In genomic region chr20:56392282-56393132, GRCh38 we compare ENCODE assay signal across 1 cellular context.
TF ChIP-seq lines count a peak whose summit lies in the region.

CSTF1 (plus strand) TSS chr20:56392645; CDS start chr20:56395553, 2,908 bp downstream.

TF ChIP-seq in K562, 482 proteins besides CTCF, POLR2A, EP300 and RAD21 (continued from another document and continues in another):
- TF ChIP-seq, protein P1, sequence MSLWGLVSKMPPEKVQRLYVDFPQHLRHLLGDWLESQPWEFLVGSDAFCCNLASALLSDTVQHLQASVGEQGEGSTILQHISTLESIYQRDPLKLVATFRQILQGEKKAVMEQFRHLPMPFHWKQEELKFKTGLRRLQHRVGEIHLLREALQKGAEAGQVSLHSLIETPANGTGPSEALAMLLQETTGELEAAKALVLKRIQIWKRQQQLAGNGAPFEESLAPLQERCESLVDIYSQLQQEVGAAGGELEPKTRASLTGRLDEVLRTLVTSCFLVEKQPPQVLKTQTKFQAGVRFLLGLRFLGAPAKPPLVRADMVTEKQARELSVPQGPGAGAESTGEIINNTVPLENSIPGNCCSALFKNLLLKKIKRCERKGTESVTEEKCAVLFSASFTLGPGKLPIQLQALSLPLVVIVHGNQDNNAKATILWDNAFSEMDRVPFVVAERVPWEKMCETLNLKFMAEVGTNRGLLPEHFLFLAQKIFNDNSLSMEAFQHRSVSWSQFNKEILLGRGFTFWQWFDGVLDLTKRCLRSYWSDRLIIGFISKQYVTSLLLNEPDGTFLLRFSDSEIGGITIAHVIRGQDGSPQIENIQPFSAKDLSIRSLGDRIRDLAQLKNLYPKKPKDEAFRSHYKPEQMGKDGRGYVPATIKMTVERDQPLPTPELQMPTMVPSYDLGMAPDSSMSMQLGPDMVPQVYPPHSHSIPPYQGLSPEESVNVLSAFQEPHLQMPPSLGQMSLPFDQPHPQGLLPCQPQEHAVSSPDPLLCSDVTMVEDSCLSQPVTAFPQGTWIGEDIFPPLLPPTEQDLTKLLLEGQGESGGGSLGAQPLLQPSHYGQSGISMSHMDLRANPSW (CRISPR knock-in tag; IDR thresholded peaks at IDR 0.05), result no peak
- no peak for TF ChIP-seq KDM1A (IDR thresholded peaks at IDR 0.05)
- TF ChIP-seq, protein P2, sequence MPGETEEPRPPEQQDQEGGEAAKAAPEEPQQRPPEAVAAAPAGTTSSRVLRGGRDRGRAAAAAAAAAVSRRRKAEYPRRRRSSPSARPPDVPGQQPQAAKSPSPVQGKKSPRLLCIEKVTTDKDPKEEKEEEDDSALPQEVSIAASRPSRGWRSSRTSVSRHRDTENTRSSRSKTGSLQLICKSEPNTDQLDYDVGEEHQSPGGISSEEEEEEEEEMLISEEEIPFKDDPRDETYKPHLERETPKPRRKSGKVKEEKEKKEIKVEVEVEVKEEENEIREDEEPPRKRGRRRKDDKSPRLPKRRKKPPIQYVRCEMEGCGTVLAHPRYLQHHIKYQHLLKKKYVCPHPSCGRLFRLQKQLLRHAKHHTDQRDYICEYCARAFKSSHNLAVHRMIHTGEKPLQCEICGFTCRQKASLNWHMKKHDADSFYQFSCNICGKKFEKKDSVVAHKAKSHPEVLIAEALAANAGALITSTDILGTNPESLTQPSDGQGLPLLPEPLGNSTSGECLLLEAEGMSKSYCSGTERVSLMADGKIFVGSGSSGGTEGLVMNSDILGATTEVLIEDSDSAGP (CRISPR knock-in tag; IDR thresholded peaks at IDR 0.05), result no peak
- TF ChIP-seq TAL1 (IDR thresholded peaks at IDR 0.05), result no peak
- TF ChIP-seq ARHGAP35 (IDR thresholded peaks at IDR 0.05; ENCODE audit: partially characterized antibody), result no peak
- TF ChIP-seq HSF4 (CRISPR knock-in tag; IDR thresholded peaks at IDR 0.05; ENCODE audit: borderline replicate concordance), result no peak
- TF ChIP-seq, protein P3, sequence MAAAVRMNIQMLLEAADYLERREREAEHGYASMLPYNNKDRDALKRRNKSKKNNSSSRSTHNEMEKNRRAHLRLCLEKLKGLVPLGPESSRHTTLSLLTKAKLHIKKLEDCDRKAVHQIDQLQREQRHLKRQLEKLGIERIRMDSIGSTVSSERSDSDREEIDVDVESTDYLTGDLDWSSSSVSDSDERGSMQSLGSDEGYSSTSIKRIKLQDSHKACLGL (CRISPR knock-in tag; IDR thresholded peaks at IDR 0.05; ENCODE audit: borderline replicate concordance, poor library complexity, severe bottlenecking), result no peak
- no peak for TF ChIP-seq ZNF444 (CRISPR knock-in tag; IDR thresholded peaks at IDR 0.05)
- TF ChIP-seq HOMEZ (CRISPR knock-in tag; IDR thresholded peaks at IDR 0.05), result no peak
- peak; percentile 98 for TF ChIP-seq CEBPG (CRISPR knock-in tag; IDR thresholded peaks at IDR 0.05)
- TF ChIP-seq CEBPG (tag; conservative IDR thresholded peaks at IDR 0.05 in 1 of 2, IDR thresholded peaks at IDR 0.05 in 1 of 2), result peak; percentile 89 to 97
- peak; percentile 17; the same call in 1 of the 2 replicates for TF ChIP-seq NFIC (IDR thresholded peaks at IDR 0.05)
- TF ChIP-seq NR1H2 (CRISPR knock-in tag; IDR thresholded peaks at IDR 0.05), result 0 out of 2 replicates have a peak, but pooled peaks have one; percentile 48
- TF ChIP-seq CHD4 (IDR thresholded peaks at IDR 0.05; ENCODE audit: insufficient read depth, insufficient replicate concordance, low read depth, low read length, poor library complexity, severe bottlenecking), result no peak
- TF ChIP-seq RBM34 (IDR thresholded peaks at IDR 0.05; ENCODE audit: borderline replicate concordance, insufficient read depth, low read length), result no peak
- TF ChIP-seq ZNF707 (CRISPR knock-in tag; conservative IDR thresholded peaks at IDR 0.05), result no peak
- TF ChIP-seq ZNF764 (CRISPR knock-in tag; IDR thresholded peaks at IDR 0.05; ENCODE audit: low read depth), result no peak
- TF ChIP-seq SETDB1 (IDR thresholded peaks at IDR 0.05; ENCODE audit: low read length), result no peak
- peak; percentile 89 for TF ChIP-seq MBD2 (IDR thresholded peaks at IDR 0.05; ENCODE audit: borderline replicate concordance, low read depth)
- TF ChIP-seq, protein P4, sequence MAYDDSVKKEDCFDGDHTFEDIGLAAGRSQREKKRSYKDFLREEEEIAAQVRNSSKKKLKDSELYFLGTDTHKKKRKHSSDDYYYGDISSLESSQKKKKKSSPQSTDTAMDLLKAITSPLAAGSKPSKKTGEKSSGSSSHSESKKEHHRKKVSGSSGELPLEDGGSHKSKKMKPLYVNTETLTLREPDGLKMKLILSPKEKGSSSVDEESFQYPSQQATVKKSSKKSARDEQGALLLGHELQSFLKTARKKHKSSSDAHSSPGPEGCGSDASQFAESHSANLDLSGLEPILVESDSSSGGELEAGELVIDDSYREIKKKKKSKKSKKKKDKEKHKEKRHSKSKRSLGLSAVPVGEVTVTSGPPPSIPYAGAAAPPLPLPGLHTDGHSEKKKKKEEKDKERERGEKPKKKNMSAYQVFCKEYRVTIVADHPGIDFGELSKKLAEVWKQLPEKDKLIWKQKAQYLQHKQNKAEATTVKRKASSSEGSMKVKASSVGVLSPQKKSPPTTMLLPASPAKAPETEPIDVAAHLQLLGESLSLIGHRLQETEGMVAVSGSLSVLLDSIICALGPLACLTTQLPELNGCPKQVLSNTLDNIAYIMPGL (CRISPR knock-in tag; IDR thresholded peaks at IDR 0.05), result peak; percentile 41; the same call in 1 of the 2 replicates
- TF ChIP-seq ZNF165 (CRISPR knock-in tag; IDR thresholded peaks at IDR 0.05; ENCODE audit: borderline replicate concordance), result no peak
- TF ChIP-seq PCBP2 (IDR thresholded peaks at IDR 0.05; ENCODE audit: low read depth, low read length, poor library complexity, severe bottlenecking), result no peak
- TF ChIP-seq, protein P5, sequence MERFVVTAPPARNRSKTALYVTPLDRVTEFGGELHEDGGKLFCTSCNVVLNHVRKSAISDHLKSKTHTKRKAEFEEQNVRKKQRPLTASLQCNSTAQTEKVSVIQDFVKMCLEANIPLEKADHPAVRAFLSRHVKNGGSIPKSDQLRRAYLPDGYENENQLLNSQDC (CRISPR knock-in tag; IDR thresholded peaks at IDR 0.05), result no peak
- no peak for TF ChIP-seq ZNF224 (CRISPR knock-in tag; IDR thresholded peaks at IDR 0.05)
- TF ChIP-seq TCF7L2 (IDR thresholded peaks at IDR 0.05; ENCODE audit: low read depth, low read length), result no peak
- peak; percentile 92 to 96 for TF ChIP-seq MNT (conservative IDR thresholded peaks at IDR 0.05)
- no peak for TF ChIP-seq ILK (tag; IDR thresholded peaks at IDR 0.05; ENCODE audit: borderline replicate concordance, low read depth)
- TF ChIP-seq ZNF134 (CRISPR knock-in tag; conservative IDR thresholded peaks at IDR 0.05), result no peak
- peak; percentile 97 for TF ChIP-seq BHLHE40 (IDR thresholded peaks at IDR 0.05; ENCODE audit: low read length)
- no peak for TF ChIP-seq ZNF398 (CRISPR knock-in tag; IDR thresholded peaks at IDR 0.05)
- peak; percentile 40 for TF ChIP-seq ATF1 (CRISPR knock-in tag; IDR thresholded peaks at IDR 0.05)
- TF ChIP-seq ATF1 (tag; IDR thresholded peaks at IDR 0.05), result peak; percentile 98
- TF ChIP-seq, protein P6, sequence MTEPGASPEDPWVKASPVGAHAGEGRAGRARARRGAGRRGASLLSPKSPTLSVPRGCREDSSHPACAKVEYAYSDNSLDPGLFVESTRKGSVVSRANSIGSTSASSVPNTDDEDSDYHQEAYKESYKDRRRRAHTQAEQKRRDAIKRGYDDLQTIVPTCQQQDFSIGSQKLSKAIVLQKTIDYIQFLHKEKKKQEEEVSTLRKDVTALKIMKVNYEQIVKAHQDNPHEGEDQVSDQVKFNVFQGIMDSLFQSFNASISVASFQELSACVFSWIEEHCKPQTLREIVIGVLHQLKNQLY (CRISPR knock-in tag; conservative IDR thresholded peaks at IDR 0.05), result no peak
- TF ChIP-seq, protein P7, sequence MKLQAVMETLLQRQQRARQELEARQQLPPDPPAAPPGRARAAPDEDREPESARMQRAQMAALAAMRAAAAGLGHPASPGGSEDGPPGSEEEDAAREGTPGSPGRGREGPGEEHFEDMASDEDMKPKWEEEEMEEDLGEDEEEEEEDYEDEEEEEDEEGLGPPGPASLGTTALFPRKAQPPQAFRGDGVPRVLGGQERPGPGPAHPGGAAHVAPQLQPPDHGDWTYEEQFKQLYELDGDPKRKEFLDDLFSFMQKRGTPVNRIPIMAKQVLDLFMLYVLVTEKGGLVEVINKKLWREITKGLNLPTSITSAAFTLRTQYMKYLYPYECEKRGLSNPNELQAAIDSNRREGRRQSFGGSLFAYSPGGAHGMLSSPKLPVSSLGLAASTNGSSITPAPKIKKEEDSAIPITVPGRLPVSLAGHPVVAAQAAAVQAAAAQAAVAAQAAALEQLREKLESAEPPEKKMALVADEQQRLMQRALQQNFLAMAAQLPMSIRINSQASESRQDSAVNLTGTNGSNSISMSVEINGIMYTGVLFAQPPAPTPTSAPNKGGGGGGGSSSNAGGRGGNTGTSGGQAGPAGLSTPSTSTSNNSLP (IDR thresholded peaks at IDR 0.05; ENCODE audit: borderline replicate concordance, low read depth, low read length), result no peak; the same call in 1 of the 2 replicates
- TF ChIP-seq PRDM10 (IDR thresholded peaks at IDR 0.05; ENCODE audit: partially characterized antibody), result no peak
- no peak for TF ChIP-seq ZNF280A (IDR thresholded peaks at IDR 0.05; ENCODE audit: low read depth, partially characterized antibody)
- TF ChIP-seq SUPT5H (IDR thresholded peaks at IDR 0.05), result peak; percentile 65
